Comparison of ENCODE assay signal across 10 cellular contexts in the genomic region with DNA sequence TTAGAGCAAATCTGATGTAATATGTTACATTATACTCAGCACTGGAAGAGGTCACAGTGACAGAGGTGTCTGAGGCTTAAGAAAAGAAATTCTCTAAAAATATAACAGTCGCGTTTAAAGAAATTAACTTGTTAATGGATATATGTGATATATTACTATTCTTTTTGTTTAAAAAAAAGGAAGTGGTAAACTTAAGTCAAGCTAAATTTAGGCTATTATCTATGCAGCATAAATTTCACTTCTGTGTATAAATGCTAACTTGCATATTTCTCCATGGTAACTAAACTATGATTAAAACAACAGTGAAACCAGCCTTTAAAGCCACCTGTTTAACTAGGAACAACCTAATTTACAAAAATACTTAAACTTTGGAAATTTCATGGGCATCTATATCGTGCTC.
DNase-seq lines count a peak whose midpoint lies in the region; ATAC-seq and TF ChIP-seq lines count a peak whose summit lies in the region.
"Had no signal": no experiment of that assay in that cellular context is flagged by ENCODE, and none has a peak within 500 bp of the region (broad histone marks: within the 10 kb centered on the region; RNA-seq: fewer than 3 reads in every experiment).

No MANE protein-coding gene starts in this region.

- peaks cover 14% of the 10 kb centered on the region for H3K36me3 Mint-ChIP-seq in activated CD8-positive, alpha-beta T cell treated with anti-CD3 and anti-CD28 coated beads for 36 hours (ENCODE audit: low read depth)

- no peaks in the 10 kb centered on the region for H3K27me3 Mint-ChIP-seq in activated CD8-positive, alpha-beta T cell treated with anti-CD3 and anti-CD28 coated beads for 36 hours

- intact Hi-C loops in activated CD8-positive, alpha-beta T cell treated with anti-CD3 and anti-CD28 coated beads for 36 hours (cut with micrococcal nuclease): loop anchor here (5.0 to 10.0 kb wide), 4 partner anchors 165 to 307 kb away; a partner anchor contains a TSS

- CTCF ChIA-PET in GM10248 (lab: Yijun Ruan, JAX): no interaction called here
- CTCF ChIA-PET in activated CD8-positive, alpha-beta T cell treated with anti-CD3 and anti-CD28 coated beads for 36 hours (lab: Charles Lee): interaction anchor here (1.1 kb wide), 1 partner anchor 26 kb away, joined by 3 read pairs; no protein-coding TSS in a partner anchor

- POLR2A ChIA-PET in GM10248 (lab: Yijun Ruan, JAX): no interaction called here
- POLR2A ChIA-PET in activated CD8-positive, alpha-beta T cell treated with anti-CD3 and anti-CD28 coated beads for 36 hours (lab: Charles Lee): interaction anchor here (1.0 to 4.8 kb wide), 3 partner anchors 27 to 89 kb away, joined by 3 to 47 read pairs (median 4); no protein-coding TSS in a partner anchor

- peak overlapping the region; percentile 72 for H3K4me3 Mint-ChIP-seq in activated CD8-positive, alpha-beta T cell treated with anti-CD3 and anti-CD28 coated beads for 36 hours

- H3K9me3 Mint-ChIP-seq in activated CD8-positive, alpha-beta T cell treated with anti-CD3 and anti-CD28 coated beads for 36 hours: no peaks in the 10 kb centered on the region

- no peak for TF ChIP-seq CTCF in GM10248 (IDR thresholded peaks at IDR 0.05; ENCODE audit: control extremely low read depth, extremely low read depth, low read depth, missing control alignments)
- no peak for TF ChIP-seq CTCF in activated CD8-positive, alpha-beta T cell treated with anti-CD3 and anti-CD28 coated beads for 36 hours (IDR thresholded peaks at IDR 0.05)

- ATAC-seq in GM19467 (IDR thresholded peaks at IDR 0.05; ENCODE audit: unreplicated experiment) (peak; percentile 65), HG03175 (IDR thresholded peaks at IDR 0.05; ENCODE audit: unreplicated experiment) (peak; percentile 90)
- ATAC-seq in activated CD8-positive, alpha-beta T cell treated with anti-CD3 and anti-CD28 coated beads for 36 hours: peak; percentile 38

- H3K27ac Mint-ChIP-seq in activated CD8-positive, alpha-beta T cell treated with anti-CD3 and anti-CD28 coated beads for 36 hours: peak overlapping the region; percentile 94

- peak; percentile 35 for DNase-seq in GM10248 (ENCODE audit: extremely low spot score)
- DNase-seq in activated CD8-positive, alpha-beta T cell treated with anti-CD3 and anti-CD28 coated beads for 36 hours: no peak
- DNase-seq in GF-D8 (lab: John Stamatoyannopoulos, UW): no peak
- DNase-seq in activated CD4-positive, alpha-beta T cell treated with anti-CD3 and anti-CD28 coated beads, Interleukin-2, amount 50 U/mL, for 1 hour: no peak
- DNase-seq in HK-2 (ENCODE audit: unreplicated experiment): no peak
- no peak for DNase-seq in HuH-7.5 (ENCODE audit: low spot score)
- DNase-seq: NCI-H146; stimulated activated CD8-positive, alpha-beta memory T cell treated with anti-CD3 and anti-CD28 coated beads, Interleukin-4, amount 100 ng/mL, for 48 hours had no signal

- peaks cover 74% of the 10 kb centered on the region for H3K4me1 Mint-ChIP-seq in activated CD8-positive, alpha-beta T cell treated with anti-CD3 and anti-CD28 coated beads for 36 hours (ENCODE audit: low read depth)

Comparison
In these comparisons a context has a peak if more than half of its experiments do, and no peak if none do; other contexts are left out.
1. ATAC-seq: peak in every context shown above with its lines; median percentile 90 in HG03175; 65 in GM19467; 38 in activated CD8-positive, alpha-beta T cell treated with anti-CD3 and anti-CD28 coated beads for 36 hours.